Comparison of ENCODE assay signal across 8 cellular contexts in the genomic region with DNA sequence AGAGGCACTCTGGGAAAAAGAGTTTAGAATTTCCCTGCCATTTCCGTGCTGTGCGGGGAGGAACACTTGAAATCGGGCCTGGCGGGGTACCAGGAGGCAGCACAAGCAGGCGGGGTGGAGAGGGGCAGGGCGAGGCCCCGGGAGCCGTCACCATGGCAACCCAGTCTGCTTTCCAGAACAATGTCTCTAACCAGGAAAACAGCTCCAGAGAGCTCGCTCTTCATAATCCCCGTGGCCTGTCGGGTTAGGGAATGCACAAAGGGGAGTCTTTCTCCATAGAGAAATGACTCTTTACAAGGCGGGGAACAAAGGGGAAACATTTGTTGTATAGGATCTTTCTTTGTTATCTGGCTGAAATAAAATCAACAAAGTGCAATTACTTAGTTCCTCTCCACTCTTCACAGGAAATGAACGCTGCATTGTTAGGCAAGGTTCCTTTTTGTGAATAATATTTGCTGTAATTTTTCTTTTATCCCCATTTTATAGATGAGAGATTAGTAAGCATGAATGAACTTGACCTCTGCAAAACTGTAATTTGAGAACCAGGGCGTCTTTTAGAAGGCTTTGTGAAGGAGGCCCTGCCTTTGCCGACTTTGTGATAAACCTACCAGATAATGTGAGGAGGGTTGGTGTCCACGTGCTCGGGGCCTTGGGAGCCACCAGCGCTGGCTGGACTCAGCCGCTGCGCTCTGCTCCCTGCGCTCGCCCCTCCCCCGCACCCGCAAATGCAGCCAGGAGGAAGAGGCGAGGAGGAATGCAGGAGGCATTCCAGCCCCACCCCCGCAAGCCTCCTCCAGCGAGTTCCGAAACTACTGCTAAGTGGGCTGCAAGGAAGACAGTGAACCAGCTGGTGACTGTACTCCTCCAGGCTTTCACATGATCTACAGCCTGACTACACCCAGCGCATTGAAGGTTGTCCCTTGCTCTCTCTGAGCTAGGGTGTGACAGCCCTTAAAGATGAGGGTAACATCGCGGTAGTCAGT.
DNase-seq lines count a peak whose midpoint lies in the region; ATAC-seq and TF ChIP-seq lines count a peak whose summit lies in the region.

No MANE protein-coding gene starts in this region.

- DNase-seq in stimulated activated naive CD8-positive, alpha-beta T cell treated with anti-CD3 and anti-CD28 coated beads, Interleukin-15, Interleukin-2, amounts not matched to agents 100 U/mL and 50 U/mL, for 24 hours, result no peak
- peak; percentile 92 for DNase-seq in fibroblast of villous mesenchyme (ENCODE audit: low read depth)
- DNase-seq in naive thymus-derived CD4-positive, alpha-beta T cell, result no peak
- DNase-seq in activated CD4-positive, alpha-beta T cell treated with anti-CD3 and anti-CD28 coated beads, Interleukin-2, amount 50 U/mL, for 4 hours, result no peak
- no peak for DNase-seq in effector CD8-positive, alpha-beta T cell (lab: John Stamatoyannopoulos, UW)

- H3K4me1 Mint-ChIP-seq in stimulated activated naive CD8-positive, alpha-beta T cell treated with anti-CD3 and anti-CD28 coated beads, Interleukin-15, Interleukin-2, amounts not matched to agents 100 ng/mL and 50 ng/mL, for 24 hours (ENCODE audit: low read depth), result peaks cover 51% of the 10 kb centered on the region
- peaks cover 35 to 64% (median 59%) of the 10 kb centered on the region in 7 donors for H3K4me1 Mint-ChIP-seq in naive thymus-derived CD4-positive, alpha-beta T cell

- H2AFZ ChIP-seq in SU-DHL-6 (ENCODE audit: low read depth, low read length, severe bottlenecking), result peak overlapping the region; percentile 41

- POLR2A ChIA-PET in naive thymus-derived CD4-positive, alpha-beta T cell (lab: Charles Lee), result interaction anchor here (0.7 to 1.2 kb wide), 3 partner anchors 105 to 511 kb away, joined by 3 read pairs; partner anchors contain the start of gene ATF7IP

- H3K4me3 ChIP-seq in SU-DHL-6 (ENCODE audit: insufficient read depth, low read length, poor library complexity, severe bottlenecking), result no peak overlapping the region
- no peak overlapping the region for H3K4me3 ChIP-seq in fibroblast of villous mesenchyme (ENCODE audit: low read depth, low read length)
- H3K4me3 ChIP-seq in naive thymus-derived CD4-positive, alpha-beta T cell (ENCODE audit: low read length), result no peak overlapping the region

- H3K9me3 ChIP-seq in SU-DHL-6 (ENCODE audit: insufficient read depth, low read length), result no peaks in the 10 kb centered on the region
- H3K9me3 ChIP-seq in naive thymus-derived CD4-positive, alpha-beta T cell (ENCODE audit: control insufficient read depth in 2 of 3, low read length in 3 of 3), result no peaks in the 10 kb centered on the region

- H3K27me3 Mint-ChIP-seq in stimulated activated naive CD8-positive, alpha-beta T cell treated with anti-CD3 and anti-CD28 coated beads, Interleukin-15, Interleukin-2, amounts not matched to agents 100 ng/mL and 50 ng/mL, for 24 hours, result no peaks in the 10 kb centered on the region
- no peaks in the 10 kb centered on the region for H3K27me3 Mint-ChIP-seq in naive thymus-derived CD4-positive, alpha-beta T cell

- peaks cover 9% of the 10 kb centered on the region for H3F3A ChIP-seq in SU-DHL-6 (ENCODE audit: insufficient read depth)

- intact Hi-C loops in naive thymus-derived CD4-positive, alpha-beta T cell (cut with micrococcal nuclease), result no loop called here

- no peak overlapping the region for H3K4me2 ChIP-seq in SU-DHL-6 (ENCODE audit: low read depth, low read length, poor library complexity, severe bottlenecking)

- peaks cover 5% of the 10 kb centered on the region for H3K9me3 Mint-ChIP-seq in stimulated activated naive CD8-positive, alpha-beta T cell treated with anti-CD3 and anti-CD28 coated beads, Interleukin-15, Interleukin-2, amounts not matched to agents 100 ng/mL and 50 ng/mL, for 24 hours
- H3K9me3 Mint-ChIP-seq in naive thymus-derived CD4-positive, alpha-beta T cell, result peaks cover 0 to 36% (median 15%) of the 10 kb centered on the region in 11 donors

- TF ChIP-seq CTCF in SU-DHL-6 (IDR thresholded peaks at IDR 0.05; ENCODE audit: insufficient read depth, low read length, poor library complexity, severe bottlenecking) (no peak), fibroblast of villous mesenchyme (IDR thresholded peaks at IDR 0.05; ENCODE audit: insufficient read depth, low read depth, low read length) (no peak)

- peaks cover 13% of the 10 kb centered on the region for H3K36me3 Mint-ChIP-seq in stimulated activated naive CD8-positive, alpha-beta T cell treated with anti-CD3 and anti-CD28 coated beads, Interleukin-15, Interleukin-2, amounts not matched to agents 100 ng/mL and 50 ng/mL, for 24 hours (ENCODE audit: low read depth)
- peaks cover 0 to 53% (median 3%) of the 10 kb centered on the region in 5 donors for H3K36me3 Mint-ChIP-seq in naive thymus-derived CD4-positive, alpha-beta T cell

- CTCF ChIA-PET in naive thymus-derived CD4-positive, alpha-beta T cell (lab: Charles Lee), result interaction anchor here (0.9 kb wide), 1 partner anchor 105 kb away, joined by 3 read pairs; the partner anchor contains the start of gene ATF7IP

- H3K4me1 ChIP-seq in naive thymus-derived CD4-positive, alpha-beta T cell (ENCODE audit: control insufficient read depth in 2 of 2, insufficient read depth in 2 of 2, low read length in 2 of 2), result peaks cover 33 to 38% of the 10 kb centered on the region in 2 donors

- no peak overlapping the region for H3K4me3 Mint-ChIP-seq in stimulated activated naive CD8-positive, alpha-beta T cell treated with anti-CD3 and anti-CD28 coated beads, Interleukin-15, Interleukin-2, amounts not matched to agents 100 ng/mL and 50 ng/mL, for 24 hours
- H3K4me3 Mint-ChIP-seq in naive thymus-derived CD4-positive, alpha-beta T cell, result peak overlapping the region in 3 of 10 donors; percentile 5 to 10 (median 9)

- H3K27me3 ChIP-seq in SU-DHL-6 (ENCODE audit: low read length), result no peaks in the 10 kb centered on the region
- H3K27me3 ChIP-seq in naive thymus-derived CD4-positive, alpha-beta T cell (ENCODE audit: control insufficient read depth in 2 of 2, insufficient read depth in 2 of 2, low read length in 2 of 2), result no peaks in the 10 kb centered on the region

- no peaks in the 10 kb centered on the region for H3K36me3 ChIP-seq in SU-DHL-6 (ENCODE audit: low read length)
- no peaks in the 10 kb centered on the region for H3K36me3 ChIP-seq in naive thymus-derived CD4-positive, alpha-beta T cell (ENCODE audit: control insufficient read depth in 2 of 3, insufficient read depth in 3 of 3, low read length in 3 of 3)

- H3K27ac ChIP-seq in SU-DHL-6 (ENCODE audit: low read depth, low read length), result no peak overlapping the region
- H3K27ac ChIP-seq in naive thymus-derived CD4-positive, alpha-beta T cell (ENCODE audit: low read depth, low read length), result peak overlapping the region; percentile 11

- no peaks in the 10 kb centered on the region for H3K79me2 ChIP-seq in SU-DHL-6 (ENCODE audit: insufficient read depth, low read length)

- H4K20me1 ChIP-seq in SU-DHL-6 (ENCODE audit: low read depth, low read length), result no peaks in the 10 kb centered on the region

- no peak for ATAC-seq in stimulated activated naive CD8-positive, alpha-beta T cell treated with anti-CD3 and anti-CD28 coated beads, Interleukin-15, Interleukin-2, amounts not matched to agents 100 U/mL and 50 U/mL, for 24 hours
- ATAC-seq in naive thymus-derived CD4-positive, alpha-beta T cell, result no peak
- no peak for ATAC-seq in GM19351 (IDR thresholded peaks at IDR 0.05; ENCODE audit: unreplicated experiment)

- no peaks in the 10 kb centered on the region for H3K9me2 ChIP-seq in SU-DHL-6 (replicated peaks; ENCODE audit: insufficient read depth, low read length)

- H3K27ac Mint-ChIP-seq in stimulated activated naive CD8-positive, alpha-beta T cell treated with anti-CD3 and anti-CD28 coated beads, Interleukin-15, Interleukin-2, amounts not matched to agents 100 ng/mL and 50 ng/mL, for 24 hours, result peak overlapping the region; percentile 2
- H3K27ac Mint-ChIP-seq in naive thymus-derived CD4-positive, alpha-beta T cell, result peak overlapping the region in 8 of 9 donors; percentile 23 to 81 (median 62)

- H3K9ac ChIP-seq in SU-DHL-6 (ENCODE audit: low read length), result no peak overlapping the region
